22 cellular contexts compared by ENCODE assay signal in genomic region chr15:20671665-20672064, GRCh38.
DNase-seq lines count a peak whose midpoint lies in the region; ATAC-seq, FAIRE-seq and TF ChIP-seq lines count a peak whose summit lies in the region.
"Had no signal": no experiment of that assay in that cellular context is flagged by ENCODE, and none has a peak within 500 bp of the region (broad histone marks: within the 10 kb centered on the region; RNA-seq: fewer than 3 reads in every experiment).

No MANE protein-coding gene starts in this region.

- H3K79me2 ChIP-seq in GM23248 (ENCODE audit: insufficient read depth) (no peaks in the 10 kb centered on the region), K562 (ENCODE audit: control insufficient read depth, insufficient read depth, low read length) (no peaks in the 10 kb centered on the region)

- no peak overlapping the region for H3K27ac Mint-ChIP-seq in endothelial cell (ENCODE audit: unreplicated experiment)
- H3K27ac Mint-ChIP-seq: CD4-positive, alpha-beta T cell; HFFc6 had no signal

- H3K27ac ChIP-seq in GM23248 (no peak overlapping the region), K562 (ENCODE audit: extremely low read depth, low read depth, low read length) (no peak overlapping the region), ascending aorta (no peak overlapping the region)
- H3K27ac ChIP-seq: A549; BLaER1 treated with 17β-estradiol and CSF1 and Interleukin-3, amounts not matched to agents 10 nM and 100 nM had no signal

- H3K4me3 ChIP-seq in GM23248 (no peak overlapping the region), K562 (no peak overlapping the region), ascending aorta (no peak overlapping the region)
- H3K4me3 ChIP-seq: A549; BLaER1 treated with 17β-estradiol and CSF1 and Interleukin-3, amounts not matched to agents 10 nM and 100 nM; GM12878; HAP-1 had no signal

- no peak overlapping the region for H3K4me3 Mint-ChIP-seq in endothelial cell (ENCODE audit: unreplicated experiment)
- H3K4me3 Mint-ChIP-seq: CD4-positive, alpha-beta T cell; HFFc6 had no signal

- H3K4me1 Mint-ChIP-seq in endothelial cell (ENCODE audit: unreplicated experiment), result no peaks in the 10 kb centered on the region

- no peak for TF ChIP-seq CTCF in K562 (IDR thresholded peaks at IDR 0.05 in 2 of 3, conservative IDR thresholded peaks at IDR 0.05 in 1 of 3; ENCODE audit: insufficient read depth in 2 of 3, low read depth in 1 of 3, low read length in 3 of 3)
- no peak for TF ChIP-seq CTCF in omental fat pad (IDR thresholded peaks at IDR 0.05)
- TF ChIP-seq CTCF in ascending aorta (IDR thresholded peaks at IDR 0.05), result no peak
- no peak for TF ChIP-seq CTCF in endothelial cell (IDR thresholded peaks at IDR 0.05; ENCODE audit: unreplicated experiment)

- no peak for TF ChIP-seq POLR2A in K562 (conservative IDR thresholded peaks at IDR 0.05)

- H3K4me1 ChIP-seq in GM23248 (ENCODE audit: insufficient read depth) (no peaks in the 10 kb centered on the region), K562 (replicated peaks in 1 of 2; ENCODE audit: control insufficient read depth in 2 of 2, insufficient read depth in 2 of 2, low read length in 2 of 2) (no peaks in the 10 kb centered on the region), ascending aorta (no peaks in the 10 kb centered on the region)
- H3K4me1 ChIP-seq: A549; BLaER1 treated with 17β-estradiol and CSF1 and Interleukin-3, amounts not matched to agents 10 nM and 100 nM; HAP-1 had no signal

- no peak for FAIRE-seq in K562 (lab: Jason Lieb, UNC)
- FAIRE-seq: GM12878 had no signal

- no peak overlapping the region for H3K9ac ChIP-seq in GM23248
- H3K9ac ChIP-seq in K562 (ENCODE audit: insufficient read depth in 1 of 2, low read depth in 2 of 2, low read length in 2 of 2), result no peak overlapping the region
- H3K9ac ChIP-seq: BLaER1 treated with 17β-estradiol and CSF1 and Interleukin-3, amounts not matched to agents 10 nM and 100 nM had no signal

- no peaks in the 10 kb centered on the region for H3F3A ChIP-seq in GM23248 (ENCODE audit: insufficient read depth)

- H3K9me2 ChIP-seq in GM23248 (ENCODE audit: insufficient read depth), result no peaks in the 10 kb centered on the region

- H3K9me3 Mint-ChIP-seq in endothelial cell (ENCODE audit: unreplicated experiment), result no peaks in the 10 kb centered on the region
- H3K9me3 Mint-ChIP-seq: CD4-positive, alpha-beta T cell; HFFc6 had no signal

- H3K9me1 ChIP-seq in K562 (ENCODE audit: control insufficient read depth, insufficient read depth, low read length), result no peaks in the 10 kb centered on the region

- no peaks in the 10 kb centered on the region for H3K36me3 Mint-ChIP-seq in endothelial cell (ENCODE audit: low read depth, unreplicated experiment)

- no peaks in the 10 kb centered on the region for H3K27me3 Mint-ChIP-seq in endothelial cell (ENCODE audit: unreplicated experiment)

- whole genome bisulfite sequencing in GM23248 (ENCODE audit: low coverage in 1 of 2, low lambda C conversion rate in 2 of 2, missing lambda C conversion rate in 2 of 2), 2 experiments, result 2 to 3% methylated on average over 2 of the region's 2 CpGs
- WGBS in K562 (ENCODE audit: insufficient coverage, low coverage, missing lambda C conversion rate), result 0% methylated on average over 2 of the region's 2 CpGs

- H2AFZ ChIP-seq in GM23248, result no peak overlapping the region
- no peak overlapping the region for H2AFZ ChIP-seq in K562 (ENCODE audit: low read depth, low read length)

- POLR2A ChIA-PET in K562 (lab: Yijun Ruan, JAX), result interaction anchor here (0.8 kb wide), 1 partner anchor 29 kb away, joined by 3 read pairs; no protein-coding TSS in a partner anchor

- H4K20me1 ChIP-seq in GM23248 (ENCODE audit: insufficient read depth) (no peaks in the 10 kb centered on the region), K562 (replicated peaks; ENCODE audit: control insufficient read depth, insufficient read depth, low read length) (no peaks in the 10 kb centered on the region)
- H4K20me1 ChIP-seq: BLaER1 treated with 17β-estradiol and CSF1 and Interleukin-3, amounts not matched to agents 10 nM and 100 nM had no signal

- H3K9me3 ChIP-seq in GM23248 (ENCODE audit: low read depth) (no peaks in the 10 kb centered on the region), K562 (replicated peaks; ENCODE audit: control insufficient read depth, insufficient read depth, low read depth, low read length) (no peaks in the 10 kb centered on the region), ascending aorta (no peaks in the 10 kb centered on the region)
- H3K9me3 ChIP-seq: A549; BLaER1 treated with 17β-estradiol and CSF1 and Interleukin-3, amounts not matched to agents 10 nM and 100 nM had no signal

- no peaks in the 10 kb centered on the region for H3K27me3 ChIP-seq in GM23248 (replicated peaks; ENCODE audit: insufficient read depth)
- H3K27me3 ChIP-seq in K562 (ENCODE audit: control insufficient read depth in 2 of 2, insufficient read depth in 2 of 2, low read length in 2 of 2), result no peaks in the 10 kb centered on the region
- H3K27me3 ChIP-seq in ascending aorta, result no peaks in the 10 kb centered on the region
- H3K27me3 ChIP-seq: BLaER1 treated with 17β-estradiol and CSF1 and Interleukin-3, amounts not matched to agents 10 nM and 100 nM had no signal

- in situ Hi-C loops in GM23248 (cut with MboI), result no loop called here
- in situ Hi-C loops in K562 (cut with MboI), result loop anchor here (5.0 to 25.0 kb wide), 3 partner anchors 591 to 1066 kb away; no protein-coding TSS in a partner anchor

- peak; percentile 45 for ATAC-seq in K562
- peak; percentile 48 for ATAC-seq in omental fat pad (ENCODE audit: low FRiP score)
- no peak for ATAC-seq in HG03460 (IDR thresholded peaks at IDR 0.05; ENCODE audit: unreplicated experiment)
- ATAC-seq: A549, GM12878, Panc1, SK-N-SH treated with all-trans-retinoic acid at 6 μM for 48 hours had no signal

- BruUV-seq in K562 (replicated peaks; lab: Mats Ljungman, UMichigan), result no TSS peak

- TF ChIP-seq EP300 in K562 (IDR thresholded peaks at IDR 0.05; ENCODE audit: low read length), result no peak

- H3K4me2 ChIP-seq in GM23248 (ENCODE audit: unreplicated experiment), result no peak overlapping the region
- no peak overlapping the region for H3K4me2 ChIP-seq in K562 (ENCODE audit: insufficient read depth, low read length)
- H3K4me2 ChIP-seq: A549; BLaER1 treated with 17β-estradiol and CSF1 and Interleukin-3, amounts not matched to agents 10 nM and 100 nM had no signal

- CTCF ChIA-PET in K562 (lab: Yijun Ruan, JAX; ENCODE audit: low intra/inter-chr PET ratio), result no interaction called here

- no peak for TF ChIP-seq RAD21 in K562 (CRISPR knock-in tag; conservative IDR thresholded peaks at IDR 0.05 in 1 of 2, IDR thresholded peaks at IDR 0.05 in 1 of 2)

- H3K36me3 ChIP-seq in GM23248 (ENCODE audit: low read depth), result no peaks in the 10 kb centered on the region
- H3K36me3 ChIP-seq in K562 (ENCODE audit: control insufficient read depth, insufficient read depth, low read length), result no peaks in the 10 kb centered on the region
- H3K36me3 ChIP-seq in ascending aorta, result no peaks in the 10 kb centered on the region
- H3K36me3 ChIP-seq: BLaER1 treated with 17β-estradiol and CSF1 and Interleukin-3, amounts not matched to agents 10 nM and 100 nM; HAP-1 had no signal

- intact Hi-C loops in K562 (cut with micrococcal nuclease), result no loop called here
- intact Hi-C loops in ascending aorta (cut with DNase I), result no loop called here

- DNase-seq in GM23248 (peak; percentile 19), NCI-H226 (peak; percentile 29), K562 (ENCODE audit: extremely low read depth in 1 of 4, low spot score in 3 of 4) (no peak), omental fat pad (ENCODE audit: low spot score) (no peak), ascending aorta (ENCODE audit: low spot score in 2 of 2) (no peak), endothelial cell (ENCODE audit: low spot score) (no peak)
- DNase-seq: AML-193; CD4-positive, alpha-beta T cell; COR-L47; DMS53; GOT3; HFFc6; IMR-90; NCI-H2029; NCI-H526 treated with DMSO at 0.1 percent for 48 hours had no signal

TF ChIP-seq in K562, 482 proteins besides CTCF, POLR2A, EP300 and RAD21:
- TF ChIP-seq SAP30 (IDR thresholded peaks at IDR 0.05; ENCODE audit: borderline replicate concordance, insufficient read depth, low read depth, low read length, poor library complexity, severe bottlenecking) (no peak), CEBPB (tag; IDR thresholded peaks at IDR 0.05) (peak; percentile 34; the same call in 1 of the 2 replicates)

Comparison
In these comparisons a context has a peak if more than half of its experiments do, and no peak if none do; other contexts are left out.
1. DNase-seq: peak in GM23248 (single experiment) and NCI-H226 (single experiment); none in K562 (0 of 4), omental fat pad (single experiment), ascending aorta (0 of 2) and endothelial cell (single experiment).